10 cellular contexts compared by ENCODE assay signal in genomic region chr17:21696227-21696626, GRCh38. TPM values are rescaled to one million over a fixed set of nuclear protein-coding genes. Genes with fewer than 3 reads are reported as not detected.
"Had no signal": no experiment of that assay in that cellular context is flagged by ENCODE, and none has a peak within 500 bp of the region (broad histone marks: within the 10 kb centered on the region; RNA-seq: fewer than 3 reads in every experiment).

No MANE protein-coding gene starts in this region.

RNA-seq across cellular contexts. Expression of gene KCNJ18, which starts 3.9 kb away (rescaled TPM):
- total RNA-seq: OCI-LY7, PC-9, Peyer's patch, Right ventricle myocardium inferior, Right ventricle myocardium superior, RPMI7951, SJCRH30, SJSA1, SK-MEL-5 had no signal
- polyA plus RNA-seq: SK-N-SH had no signal
